ENCODE assay signal across 17 cellular contexts in genomic region chr10:77698267-77698932, GRCh38.
"Had no signal": no experiment of that assay in that cellular context is flagged by ENCODE, and none has a peak within 500 bp of the region (broad histone marks: within the 10 kb centered on the region; RNA-seq: fewer than 3 reads in every experiment).

No MANE protein-coding gene starts in this region.

- H3K4me2 ChIP-seq: neural progenitor cell had no signal

- DNase-seq: activated CD4-positive, alpha-beta memory T cell treated with anti-CD3 and anti-CD28 coated beads for 36 hours; activated gamma-delta T cell; activated naive CD8-positive, alpha-beta T cell treated with anti-CD3 and anti-CD28 coated beads for 36 hours; activated T-cell treated with anti-CD3 and anti-CD28 coated beads, Interleukin-2, amount 50 U/mL, for 48 hours; brain microvascular endothelial cell; dermis blood vessel endothelial cell; erythroblast; hippocampal formation; retina; stimulated activated CD4-positive, alpha-beta T cell treated with anti-CD3 and anti-CD28 coated beads, Interleukin-15, amount 100 ng/mL, for 24 hours; stimulated activated CD4-positive, alpha-beta T cell treated with anti-CD3 and anti-CD28 coated beads, Interleukin-4, amount 100 ng/mL, for 4 hours; stimulated activated naive CD8-positive, alpha-beta T cell treated with anti-CD3 and anti-CD28 coated beads, Interleukin-15, amount 100 ng/mL, for 72 hours; testis; upper lobe of right lung had no signal

- H3K9ac ChIP-seq: neural progenitor cell, parathyroid adenoma had no signal

- H3K4me3 ChIP-seq: neural progenitor cell, testis, upper lobe of right lung had no signal

- H3K79me2 ChIP-seq: parathyroid adenoma had no signal

- H3K9me3 ChIP-seq: testis, upper lobe of right lung had no signal

- H3K4me1 ChIP-seq: neural progenitor cell, parathyroid adenoma, testis, upper lobe of right lung had no signal

- ATAC-seq: activated CD4-positive, CD25-positive, alpha-beta regulatory T cell treated with anti-CD3 and anti-CD28 coated beads, Interleukin-2, amount 50 U/mL, for 24 hours; stimulated activated naive CD8-positive, alpha-beta T cell treated with anti-CD3 and anti-CD28 coated beads, Interleukin-15, amount 100 ng/mL, for 72 hours; upper lobe of right lung had no signal

- H2AFZ ChIP-seq: neural progenitor cell, parathyroid adenoma had no signal

- H3K27ac ChIP-seq: brain microvascular endothelial cell, neural progenitor cell, parathyroid adenoma, testis, upper lobe of right lung had no signal

- H3K36me3 ChIP-seq: brain microvascular endothelial cell, neural progenitor cell, upper lobe of right lung had no signal

- H3K27me3 ChIP-seq: brain microvascular endothelial cell, neural progenitor cell, testis had no signal
